In the genomic region with DNA sequence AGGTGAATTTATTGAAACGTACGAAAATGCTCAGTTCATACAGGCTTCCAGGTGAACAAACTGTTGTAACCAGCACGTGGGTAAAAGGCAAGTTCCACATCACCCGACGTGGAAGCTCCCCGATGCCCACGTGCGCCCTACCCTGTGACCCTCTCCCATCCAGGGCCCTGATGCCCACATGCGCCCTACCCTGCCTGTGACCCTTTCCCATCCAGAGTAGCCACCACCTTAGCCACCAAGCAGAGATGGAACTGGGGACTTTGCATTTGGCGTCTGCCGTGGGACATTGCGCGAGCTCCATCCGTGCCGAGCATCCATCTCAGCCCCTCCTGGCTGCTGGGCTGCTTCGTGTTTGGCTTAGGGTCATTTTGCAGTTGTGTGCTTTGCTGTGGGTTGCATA, we compare ENCODE assay signal across 20 cellular contexts.
"Had no signal": no experiment of that assay in that cellular context is flagged by ENCODE, and none has a peak within 500 bp of the region (broad histone marks: within the 10 kb centered on the region; RNA-seq: fewer than 3 reads in every experiment).

No MANE protein-coding gene starts in this region.

- H3K79me2 ChIP-seq: hepatocyte had no signal

- FAIRE-seq: bronchial epithelial cell had no signal

- H3K4me2 ChIP-seq: hepatocyte had no signal

- H3K4me3 Mint-ChIP-seq: activated CD4-positive, alpha-beta T cell treated with anti-CD3 and anti-CD28 coated beads, Interleukin-2, amount 10 ng/mL, durations not matched to agents 24 days and 14 days; activated CD8-positive, alpha-beta T cell treated with anti-CD3 and anti-CD28 coated beads, Interleukin-2, amount 10 ng/mL, durations not matched to agents 7 days and 5 days; activated naive CD4-positive, alpha-beta T cell treated with anti-CD3 and anti-CD28 coated beads, Interleukin-2, amount 10 ng/mL, durations not matched to agents 7 days and 5 days; activated T-cell treated with anti-CD3 and anti-CD28 coated beads, Interleukin-2, amount 50 U/mL, for 24 hours; naive thymus-derived CD4-positive, alpha-beta T cell had no signal

- H3K27me3 ChIP-seq: adrenal gland, hepatocyte, neutrophil, suprapubic skin, transverse colon, vagina had no signal

- H3K4me3 ChIP-seq: adrenal gland, hepatocyte, skin epidermis, suprapubic skin, transverse colon, vagina had no signal

- H3K27ac Mint-ChIP-seq: activated CD4-positive, alpha-beta T cell treated with anti-CD3 and anti-CD28 coated beads, Interleukin-2, amount 10 ng/mL, durations not matched to agents 24 days and 14 days; activated CD8-positive, alpha-beta T cell treated with anti-CD3 and anti-CD28 coated beads, Interleukin-2, amount 10 ng/mL, durations not matched to agents 7 days and 5 days; activated naive CD4-positive, alpha-beta T cell treated with anti-CD3 and anti-CD28 coated beads, Interleukin-2, amount 10 ng/mL, durations not matched to agents 7 days and 5 days; activated T-cell treated with anti-CD3 and anti-CD28 coated beads, Interleukin-2, amount 50 U/mL, for 24 hours; naive thymus-derived CD4-positive, alpha-beta T cell had no signal

- H3K9me3 Mint-ChIP-seq: activated CD4-positive, alpha-beta T cell treated with anti-CD3 and anti-CD28 coated beads, Interleukin-2, amount 10 ng/mL, durations not matched to agents 24 days and 14 days; activated naive CD4-positive, alpha-beta T cell treated with anti-CD3 and anti-CD28 coated beads, Interleukin-2, amount 10 ng/mL, durations not matched to agents 7 days and 5 days; activated T-cell treated with anti-CD3 and anti-CD28 coated beads, Interleukin-2, amount 50 U/mL, for 24 hours had no signal

- H3K27ac ChIP-seq: adrenal gland, epithelial cell of prostate, hepatocyte, neutrophil, skin epidermis, suprapubic skin, transverse colon, vagina had no signal

- H3K27me3 Mint-ChIP-seq: activated CD4-positive, alpha-beta T cell treated with anti-CD3 and anti-CD28 coated beads, Interleukin-2, amount 10 ng/mL, durations not matched to agents 24 days and 14 days; activated T-cell treated with anti-CD3 and anti-CD28 coated beads, Interleukin-2, amount 50 U/mL, for 24 hours; naive thymus-derived CD4-positive, alpha-beta T cell had no signal

- H2AFZ ChIP-seq: hepatocyte had no signal

- H3K9me3 ChIP-seq: adrenal gland, neutrophil, suprapubic skin, transverse colon, vagina had no signal

- DNase-seq: activated CD4-positive, alpha-beta T cell treated with anti-CD3 and anti-CD28 coated beads, Interleukin-2, amount 10 ng/mL, durations not matched to agents 24 days and 14 days; activated CD4-positive, CD25-positive, alpha-beta regulatory T cell; activated CD8-positive, alpha-beta T cell treated with anti-CD3 and anti-CD28 coated beads, Interleukin-2, amount 10 ng/mL, durations not matched to agents 7 days and 5 days; activated naive CD4-positive, alpha-beta T cell treated with anti-CD3 and anti-CD28 coated beads, Interleukin-2, amount 10 ng/mL, durations not matched to agents 7 days and 5 days; activated T-cell treated with anti-CD3 and anti-CD28 coated beads, Interleukin-2, amount 50 U/mL, for 24 hours; dermis blood vessel endothelial cell; foreskin fibroblast; naive thymus-derived CD4-positive, alpha-beta T cell; stimulated activated naive CD8-positive, alpha-beta T cell treated with anti-CD3 and anti-CD28 coated beads, Interleukin-15, Interleukin-2, amounts not matched to agents 100 U/mL and 50 U/mL, for 24 hours; T-helper 1 cell; T1000; transverse colon had no signal

- ATAC-seq: activated CD8-positive, alpha-beta T cell treated with anti-CD3 and anti-CD28 coated beads, Interleukin-2, amount 10 ng/mL, durations not matched to agents 7 days and 5 days; naive thymus-derived CD4-positive, alpha-beta T cell; stimulated activated naive CD8-positive, alpha-beta T cell treated with anti-CD3 and anti-CD28 coated beads, Interleukin-15, Interleukin-2, amounts not matched to agents 100 U/mL and 50 U/mL, for 24 hours had no signal
